1 cellular context compared by ENCODE assay signal in the genomic region with DNA sequence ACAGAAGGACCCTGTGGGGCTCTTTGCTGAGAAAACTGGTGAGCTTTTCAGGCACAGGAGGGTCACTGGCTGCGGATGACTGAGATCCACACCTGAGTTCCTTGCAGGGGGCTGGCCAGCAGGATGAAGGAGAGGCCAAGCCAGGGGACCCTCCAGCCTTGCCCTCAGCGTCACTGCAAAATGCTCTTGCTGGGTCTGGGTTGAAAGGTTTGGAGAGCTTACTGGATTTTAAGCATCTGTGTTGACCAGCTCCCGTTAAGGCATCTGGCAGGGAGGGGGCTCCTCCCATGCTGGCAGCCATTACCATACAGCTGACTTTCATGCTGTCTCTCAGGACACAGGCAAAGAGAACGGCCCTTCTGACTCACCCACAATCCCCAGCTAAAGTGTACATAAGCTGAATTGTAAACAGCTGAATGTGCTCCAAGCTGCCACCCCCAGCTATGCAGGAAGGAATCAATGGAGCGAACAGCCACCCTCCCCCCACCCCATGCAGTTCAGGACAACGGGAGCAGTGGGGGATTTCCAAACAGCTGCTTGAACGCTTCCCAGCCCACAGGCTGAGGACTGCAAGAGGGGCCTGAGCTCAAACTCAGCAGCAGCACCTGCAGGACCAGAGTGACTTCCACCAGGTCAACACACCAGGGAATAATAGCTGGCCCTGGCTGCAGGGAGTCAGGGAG.
TF ChIP-seq lines count a peak whose summit lies in the region.

No MANE protein-coding gene starts in this region.

TF ChIP-seq in HepG2, 621 proteins besides CTCF, POLR2A, EP300 and RAD21 (continued from another document and continues in another):
- TF ChIP-seq KMT2A (CRISPR knock-in tag; IDR thresholded peaks at IDR 0.05) (peak; percentile 80), HOXA3 (CRISPR knock-in tag; IDR thresholded peaks at IDR 0.05) (peak; percentile 95), NR2F6 (IDR thresholded peaks at IDR 0.05) (peak; percentile 79), NR2F6 (CRISPR knock-in tag; IDR thresholded peaks at IDR 0.05) (peak; percentile 85), NCOA1 (CRISPR knock-in tag; IDR thresholded peaks at IDR 0.05) (no peak), EEA1 (CRISPR knock-in tag; IDR thresholded peaks at IDR 0.05; ENCODE audit: borderline replicate concordance) (no peak), RBAK (CRISPR knock-in tag; IDR thresholded peaks at IDR 0.05) (no peak), NR2F1 (CRISPR knock-in tag; IDR thresholded peaks at IDR 0.05) (peak in 1 of 2 experiments; percentile 9; a peak in 1 of 4 replicates), MEF2D (CRISPR knock-in tag; IDR thresholded peaks at IDR 0.05) (peak; percentile 63; the same call in 1 of the 2 replicates), GATA4 (IDR thresholded peaks at IDR 0.05; ENCODE audit: borderline replicate concordance, low read depth) (no peak), ADNP (CRISPR knock-in tag; IDR thresholded peaks at IDR 0.05) (no peak), RAD51 (IDR thresholded peaks at IDR 0.05; ENCODE audit: borderline replicate concordance) (no peak), ZNF44 (CRISPR knock-in tag; IDR thresholded peaks at IDR 0.05) (no peak), HDAC6 (IDR thresholded peaks at IDR 0.05; ENCODE audit: low read depth, low read length) (no peak), ZNF629 (CRISPR knock-in tag; conservative IDR thresholded peaks at IDR 0.05) (0 out of 2 replicates have a peak, but pooled peaks have one; percentile 34), ZNF589 (CRISPR knock-in tag; conservative IDR thresholded peaks at IDR 0.05) (no peak), ZNF816 (CRISPR knock-in tag; IDR thresholded peaks at IDR 0.05; ENCODE audit: borderline replicate concordance) (no peak; the same call in 1 of the 2 replicates), ZNF605 (CRISPR knock-in tag; IDR thresholded peaks at IDR 0.05) (peak; percentile 95), NKX3-1 (CRISPR knock-in tag; IDR thresholded peaks at IDR 0.05) (no peak), MLLT10 (CRISPR knock-in tag; IDR thresholded peaks at IDR 0.05) (no peak), RXRA (CRISPR knock-in tag; IDR thresholded peaks at IDR 0.05) (peak; percentile 91), ZNF138 (CRISPR knock-in tag; IDR thresholded peaks at IDR 0.05; ENCODE audit: low read depth) (no peak), ZNF263 (CRISPR knock-in tag; IDR thresholded peaks at IDR 0.05) (peak; percentile 42; the same call in 1 of the 2 replicates), ZFX (CRISPR knock-in tag; IDR thresholded peaks at IDR 0.05; ENCODE audit: low read depth) (peak; percentile 44; the same call in 1 of the 2 replicates), ZFP82 (CRISPR knock-in tag; IDR thresholded peaks at IDR 0.05; ENCODE audit: borderline replicate concordance) (no peak), ZNF160 (CRISPR knock-in tag; IDR thresholded peaks at IDR 0.05) (peak; percentile 82; the same call in 1 of the 2 replicates), ZNF788 (CRISPR knock-in tag; IDR thresholded peaks at IDR 0.05; ENCODE audit: borderline replicate concordance) (peak; percentile 99)
- TF ChIP-seq, protein P1, sequence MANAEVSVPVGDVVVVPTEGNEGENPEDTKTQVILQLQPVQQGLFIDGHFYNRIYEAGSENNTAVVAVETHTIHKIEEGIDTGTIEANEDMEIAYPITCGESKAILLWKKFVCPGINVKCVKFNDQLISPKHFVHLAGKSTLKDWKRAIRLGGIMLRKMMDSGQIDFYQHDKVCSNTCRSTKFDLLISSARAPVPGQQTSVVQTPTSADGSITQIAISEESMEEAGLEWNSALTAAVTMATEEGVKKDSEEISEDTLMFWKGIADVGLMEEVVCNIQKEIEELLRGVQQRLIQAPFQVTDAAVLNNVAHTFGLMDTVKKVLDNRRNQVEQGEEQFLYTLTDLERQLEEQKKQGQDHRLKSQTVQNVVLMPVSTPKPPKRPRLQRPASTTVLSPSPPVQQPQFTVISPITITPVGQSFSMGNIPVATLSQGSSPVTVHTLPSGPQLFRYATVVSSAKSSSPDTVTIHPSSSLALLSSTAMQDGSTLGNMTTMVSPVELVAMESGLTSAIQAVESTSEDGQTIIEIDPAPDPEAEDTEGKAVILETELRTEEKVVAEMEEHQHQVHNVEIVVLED (CRISPR knock-in tag; IDR thresholded peaks at IDR 0.05; ENCODE audit: borderline replicate concordance), result peak; percentile 64
- TF ChIP-seq, protein P2, sequence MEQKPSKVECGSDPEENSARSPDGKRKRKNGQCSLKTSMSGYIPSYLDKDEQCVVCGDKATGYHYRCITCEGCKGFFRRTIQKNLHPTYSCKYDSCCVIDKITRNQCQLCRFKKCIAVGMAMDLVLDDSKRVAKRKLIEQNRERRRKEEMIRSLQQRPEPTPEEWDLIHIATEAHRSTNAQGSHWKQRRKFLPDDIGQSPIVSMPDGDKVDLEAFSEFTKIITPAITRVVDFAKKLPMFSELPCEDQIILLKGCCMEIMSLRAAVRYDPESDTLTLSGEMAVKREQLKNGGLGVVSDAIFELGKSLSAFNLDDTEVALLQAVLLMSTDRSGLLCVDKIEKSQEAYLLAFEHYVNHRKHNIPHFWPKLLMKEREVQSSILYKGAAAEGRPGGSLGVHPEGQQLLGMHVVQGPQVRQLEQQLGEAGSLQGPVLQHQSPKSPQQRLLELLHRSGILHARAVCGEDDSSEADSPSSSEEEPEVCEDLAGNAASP (CRISPR knock-in tag; IDR thresholded peaks at IDR 0.05; ENCODE audit: borderline replicate concordance), result peak; percentile 92
- TF ChIP-seq, protein P3, sequence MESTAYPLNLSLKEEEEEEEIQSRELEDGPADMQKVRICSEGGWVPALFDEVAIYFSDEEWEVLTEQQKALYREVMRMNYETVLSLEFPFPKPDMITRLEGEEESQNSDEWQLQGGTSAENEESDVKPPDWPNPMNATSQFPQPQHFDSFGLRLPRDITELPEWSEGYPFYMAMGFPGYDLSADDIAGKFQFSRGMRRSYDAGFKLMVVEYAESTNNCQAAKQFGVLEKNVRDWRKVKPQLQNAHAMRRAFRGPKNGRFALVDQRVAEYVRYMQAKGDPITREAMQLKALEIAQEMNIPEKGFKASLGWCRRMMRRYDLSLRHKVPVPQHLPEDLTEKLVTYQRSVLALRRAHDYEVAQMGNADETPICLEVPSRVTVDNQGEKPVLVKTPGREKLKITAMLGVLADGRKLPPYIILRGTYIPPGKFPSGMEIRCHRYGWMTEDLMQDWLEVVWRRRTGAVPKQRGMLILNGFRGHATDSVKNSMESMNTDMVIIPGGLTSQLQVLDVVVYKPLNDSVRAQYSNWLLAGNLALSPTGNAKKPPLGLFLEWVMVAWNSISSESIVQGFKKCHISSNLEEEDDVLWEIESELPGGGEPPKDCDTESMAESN (CRISPR knock-in tag; conservative IDR thresholded peaks at IDR 0.05), result no peak; the same call in none of the 2 replicates
- TF ChIP-seq, protein P4, sequence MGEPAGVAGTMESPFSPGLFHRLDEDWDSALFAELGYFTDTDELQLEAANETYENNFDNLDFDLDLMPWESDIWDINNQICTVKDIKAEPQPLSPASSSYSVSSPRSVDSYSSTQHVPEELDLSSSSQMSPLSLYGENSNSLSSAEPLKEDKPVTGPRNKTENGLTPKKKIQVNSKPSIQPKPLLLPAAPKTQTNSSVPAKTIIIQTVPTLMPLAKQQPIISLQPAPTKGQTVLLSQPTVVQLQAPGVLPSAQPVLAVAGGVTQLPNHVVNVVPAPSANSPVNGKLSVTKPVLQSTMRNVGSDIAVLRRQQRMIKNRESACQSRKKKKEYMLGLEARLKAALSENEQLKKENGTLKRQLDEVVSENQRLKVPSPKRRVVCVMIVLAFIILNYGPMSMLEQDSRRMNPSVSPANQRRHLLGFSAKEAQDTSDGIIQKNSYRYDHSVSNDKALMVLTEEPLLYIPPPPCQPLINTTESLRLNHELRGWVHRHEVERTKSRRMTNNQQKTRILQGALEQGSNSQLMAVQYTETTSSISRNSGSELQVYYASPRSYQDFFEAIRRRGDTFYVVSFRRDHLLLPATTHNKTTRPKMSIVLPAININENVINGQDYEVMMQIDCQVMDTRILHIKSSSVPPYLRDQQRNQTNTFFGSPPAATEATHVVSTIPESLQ (CRISPR knock-in tag; conservative IDR thresholded peaks at IDR 0.05), result no peak
- TF ChIP-seq, protein P5, sequence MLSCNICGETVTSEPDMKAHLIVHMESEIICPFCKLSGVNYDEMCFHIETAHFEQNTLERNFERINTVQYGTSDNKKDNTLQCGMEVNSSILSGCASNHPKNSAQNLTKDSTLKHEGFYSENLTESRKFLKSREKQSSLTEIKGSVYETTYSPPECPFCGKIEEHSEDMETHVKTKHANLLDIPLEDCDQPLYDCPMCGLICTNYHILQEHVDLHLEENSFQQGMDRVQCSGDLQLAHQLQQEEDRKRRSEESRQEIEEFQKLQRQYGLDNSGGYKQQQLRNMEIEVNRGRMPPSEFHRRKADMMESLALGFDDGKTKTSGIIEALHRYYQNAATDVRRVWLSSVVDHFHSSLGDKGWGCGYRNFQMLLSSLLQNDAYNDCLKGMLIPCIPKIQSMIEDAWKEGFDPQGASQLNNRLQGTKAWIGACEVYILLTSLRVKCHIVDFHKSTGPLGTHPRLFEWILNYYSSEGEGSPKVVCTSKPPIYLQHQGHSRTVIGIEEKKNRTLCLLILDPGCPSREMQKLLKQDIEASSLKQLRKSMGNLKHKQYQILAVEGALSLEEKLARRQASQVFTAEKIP (CRISPR knock-in tag; IDR thresholded peaks at IDR 0.05; ENCODE audit: borderline replicate concordance), result no peak
- TF ChIP-seq, protein P6, sequence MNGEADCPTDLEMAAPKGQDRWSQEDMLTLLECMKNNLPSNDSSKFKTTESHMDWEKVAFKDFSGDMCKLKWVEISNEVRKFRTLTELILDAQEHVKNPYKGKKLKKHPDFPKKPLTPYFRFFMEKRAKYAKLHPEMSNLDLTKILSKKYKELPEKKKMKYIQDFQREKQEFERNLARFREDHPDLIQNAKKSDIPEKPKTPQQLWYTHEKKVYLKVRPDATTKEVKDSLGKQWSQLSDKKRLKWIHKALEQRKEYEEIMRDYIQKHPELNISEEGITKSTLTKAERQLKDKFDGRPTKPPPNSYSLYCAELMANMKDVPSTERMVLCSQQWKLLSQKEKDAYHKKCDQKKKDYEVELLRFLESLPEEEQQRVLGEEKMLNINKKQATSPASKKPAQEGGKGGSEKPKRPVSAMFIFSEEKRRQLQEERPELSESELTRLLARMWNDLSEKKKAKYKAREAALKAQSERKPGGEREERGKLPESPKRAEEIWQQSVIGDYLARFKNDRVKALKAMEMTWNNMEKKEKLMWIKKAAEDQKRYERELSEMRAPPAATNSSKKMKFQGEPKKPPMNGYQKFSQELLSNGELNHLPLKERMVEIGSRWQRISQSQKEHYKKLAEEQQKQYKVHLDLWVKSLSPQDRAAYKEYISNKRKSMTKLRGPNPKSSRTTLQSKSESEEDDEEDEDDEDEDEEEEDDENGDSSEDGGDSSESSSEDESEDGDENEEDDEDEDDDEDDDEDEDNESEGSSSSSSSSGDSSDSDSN (CRISPR knock-in tag; IDR thresholded peaks at IDR 0.05), result peak; percentile 74
- TF ChIP-seq, protein P7, sequence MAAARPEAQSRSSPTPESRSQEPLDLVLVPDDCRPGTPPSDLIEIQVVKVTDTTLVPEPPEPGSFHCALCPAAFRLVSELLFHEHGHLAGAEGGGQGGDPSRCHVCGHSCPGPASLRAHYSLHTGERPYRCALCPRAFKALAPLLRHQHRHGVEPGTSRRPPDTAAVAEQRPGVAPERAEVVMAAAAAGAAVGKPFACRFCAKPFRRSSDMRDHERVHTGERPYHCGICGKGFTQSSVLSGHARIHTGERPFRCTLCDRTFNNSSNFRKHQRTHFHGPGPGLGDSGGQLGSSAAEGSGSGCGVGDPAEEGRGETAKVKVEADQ (CRISPR knock-in tag; IDR thresholded peaks at IDR 0.05; ENCODE audit: borderline replicate concordance), result peak; percentile 71; the same call in 1 of the 2 replicates
- TF ChIP-seq, protein P8, sequence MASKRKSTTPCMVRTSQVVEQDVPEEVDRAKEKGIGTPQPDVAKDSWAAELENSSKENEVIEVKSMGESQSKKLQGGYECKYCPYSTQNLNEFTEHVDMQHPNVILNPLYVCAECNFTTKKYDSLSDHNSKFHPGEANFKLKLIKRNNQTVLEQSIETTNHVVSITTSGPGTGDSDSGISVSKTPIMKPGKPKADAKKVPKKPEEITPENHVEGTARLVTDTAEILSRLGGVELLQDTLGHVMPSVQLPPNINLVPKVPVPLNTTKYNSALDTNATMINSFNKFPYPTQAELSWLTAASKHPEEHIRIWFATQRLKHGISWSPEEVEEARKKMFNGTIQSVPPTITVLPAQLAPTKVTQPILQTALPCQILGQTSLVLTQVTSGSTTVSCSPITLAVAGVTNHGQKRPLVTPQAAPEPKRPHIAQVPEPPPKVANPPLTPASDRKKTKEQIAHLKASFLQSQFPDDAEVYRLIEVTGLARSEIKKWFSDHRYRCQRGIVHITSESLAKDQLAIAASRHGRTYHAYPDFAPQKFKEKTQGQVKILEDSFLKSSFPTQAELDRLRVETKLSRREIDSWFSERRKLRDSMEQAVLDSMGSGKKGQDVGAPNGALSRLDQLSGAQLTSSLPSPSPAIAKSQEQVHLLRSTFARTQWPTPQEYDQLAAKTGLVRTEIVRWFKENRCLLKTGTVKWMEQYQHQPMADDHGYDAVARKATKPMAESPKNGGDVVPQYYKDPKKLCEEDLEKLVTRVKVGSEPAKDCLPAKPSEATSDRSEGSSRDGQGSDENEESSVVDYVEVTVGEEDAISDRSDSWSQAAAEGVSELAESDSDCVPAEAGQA (IDR thresholded peaks at IDR 0.05; ENCODE audit: low read depth), result peak; percentile 63; the same call in 1 of the 2 replicates
- TF ChIP-seq, protein P8 (CRISPR knock-in tag; IDR thresholded peaks at IDR 0.05; ENCODE audit: borderline replicate concordance), result no peak
- TF ChIP-seq, protein P9, sequence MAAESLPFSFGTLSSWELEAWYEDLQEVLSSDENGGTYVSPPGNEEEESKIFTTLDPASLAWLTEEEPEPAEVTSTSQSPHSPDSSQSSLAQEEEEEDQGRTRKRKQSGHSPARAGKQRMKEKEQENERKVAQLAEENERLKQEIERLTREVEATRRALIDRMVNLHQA (CRISPR knock-in tag; IDR thresholded peaks at IDR 0.05), result no peak
- TF ChIP-seq, protein P10, sequence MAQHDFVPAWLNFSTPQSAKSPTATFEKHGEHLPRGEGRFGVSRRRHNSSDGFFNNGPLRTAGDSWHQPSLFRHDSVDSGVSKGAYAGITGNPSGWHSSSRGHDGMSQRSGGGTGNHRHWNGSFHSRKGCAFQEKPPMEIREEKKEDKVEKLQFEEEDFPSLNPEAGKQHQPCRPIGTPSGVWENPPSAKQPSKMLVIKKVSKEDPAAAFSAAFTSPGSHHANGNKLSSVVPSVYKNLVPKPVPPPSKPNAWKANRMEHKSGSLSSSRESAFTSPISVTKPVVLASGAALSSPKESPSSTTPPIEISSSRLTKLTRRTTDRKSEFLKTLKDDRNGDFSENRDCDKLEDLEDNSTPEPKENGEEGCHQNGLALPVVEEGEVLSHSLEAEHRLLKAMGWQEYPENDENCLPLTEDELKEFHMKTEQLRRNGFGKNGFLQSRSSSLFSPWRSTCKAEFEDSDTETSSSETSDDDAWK (CRISPR knock-in tag; IDR thresholded peaks at IDR 0.05), result no peak
